8 cellular contexts compared by ENCODE assay signal in genomic region chr16:49484454-49484853, GRCh38.
DNase-seq lines count a peak whose midpoint lies in the region; ATAC-seq lines count a peak whose summit lies in the region.

No MANE protein-coding gene starts in this region.

- H3K27me3 Mint-ChIP-seq in activated naive CD8-positive, alpha-beta T cell: peaks cover 7% of the 10 kb centered on the region
- peaks cover 6 to 20% of the 10 kb centered on the region in 2 donors for H3K27me3 Mint-ChIP-seq in stimulated activated naive B cell treated with anti-CD40 and anti-IgM and Interleukin-4, amounts not matched to agents 10 μg/mL and 1 μg/mL and 100 μg/mL, for 72 hours
- H3K27me3 Mint-ChIP-seq in T-helper 2 cell treated with Interferon-gamma antibody and Interleukin-4, amounts not matched to agents 5 μg/mL and 100 μg/mL, for 36 hours (ENCODE audit: low read depth): peaks cover 25% of the 10 kb centered on the region
- H3K27me3 Mint-ChIP-seq in activated CD4-positive, alpha-beta T cell treated with anti-CD3 and anti-CD28 coated beads, Interleukin-2, amount 10 ng/mL, durations not matched to agents 7 days and 5 days: peaks cover 11% of the 10 kb centered on the region

- POLR2A ChIA-PET in activated CD4-positive, alpha-beta T cell treated with anti-CD3 and anti-CD28 coated beads, Interleukin-2, amount 10 ng/mL, durations not matched to agents 7 days and 5 days (lab: Charles Lee): no interaction called here

- peak; percentile 2 for DNase-seq in EH (ENCODE audit: low read depth)
- peak; percentile 98 for DNase-seq in iPS-NIHi7 (ENCODE audit: extremely low spot score)
- DNase-seq in stimulated activated naive B cell treated with anti-CD40 and anti-IgM and Interleukin-4, amounts not matched to agents 10 μg/mL and 1 μg/mL and 100 μg/mL, for 72 hours: no peak
- no peak for DNase-seq in T-helper 2 cell treated with Interferon-gamma antibody and Interleukin-4, amounts not matched to agents 5 μg/mL and 100 μg/mL, for 36 hours (ENCODE audit: low spot score)
- DNase-seq in activated CD4-positive, alpha-beta T cell treated with anti-CD3 and anti-CD28 coated beads, Interleukin-2, amount 10 ng/mL, durations not matched to agents 7 days and 5 days: no peak

- H3K4me3 Mint-ChIP-seq in activated naive CD8-positive, alpha-beta T cell: peak overlapping the region; percentile 30
- peak overlapping the region in 1 of 2 donors; percentile 11 for H3K4me3 Mint-ChIP-seq in stimulated activated naive B cell treated with anti-CD40 and anti-IgM and Interleukin-4, amounts not matched to agents 10 μg/mL and 1 μg/mL and 100 μg/mL, for 72 hours
- no peak overlapping the region for H3K4me3 Mint-ChIP-seq in T-helper 2 cell treated with Interferon-gamma antibody and Interleukin-4, amounts not matched to agents 5 μg/mL and 100 μg/mL, for 36 hours
- no peak overlapping the region for H3K4me3 Mint-ChIP-seq in activated CD4-positive, alpha-beta T cell treated with anti-CD3 and anti-CD28 coated beads, Interleukin-2, amount 10 ng/mL, durations not matched to agents 7 days and 5 days

- CTCF ChIA-PET in activated CD4-positive, alpha-beta T cell treated with anti-CD3 and anti-CD28 coated beads, Interleukin-2, amount 10 ng/mL, durations not matched to agents 7 days and 5 days (lab: Charles Lee): no interaction called here

- no peaks in the 10 kb centered on the region for H3K36me3 Mint-ChIP-seq in activated naive CD8-positive, alpha-beta T cell
- H3K36me3 Mint-ChIP-seq in stimulated activated naive B cell treated with anti-CD40 and anti-IgM and Interleukin-4, amounts not matched to agents 10 μg/mL and 1 μg/mL and 100 μg/mL, for 72 hours: no peaks in the 10 kb centered on the region
- no peaks in the 10 kb centered on the region for H3K36me3 Mint-ChIP-seq in T-helper 2 cell treated with Interferon-gamma antibody and Interleukin-4, amounts not matched to agents 5 μg/mL and 100 μg/mL, for 36 hours (ENCODE audit: low read depth)
- H3K36me3 Mint-ChIP-seq in activated CD4-positive, alpha-beta T cell treated with anti-CD3 and anti-CD28 coated beads, Interleukin-2, amount 10 ng/mL, durations not matched to agents 7 days and 5 days (ENCODE audit: low read depth): no peaks in the 10 kb centered on the region

- ATAC-seq in HG02678 (IDR thresholded peaks at IDR 0.05; ENCODE audit: unreplicated experiment) (peak; percentile 87), HG03460 (IDR thresholded peaks at IDR 0.05; ENCODE audit: unreplicated experiment) (no peak)
- ATAC-seq in stimulated activated naive B cell treated with anti-CD40 and anti-IgM and Interleukin-4, amounts not matched to agents 10 μg/mL and 1 μg/mL and 100 μg/mL, for 72 hours (replicated peaks): peak; percentile 89 to 94

- peaks cover 1% of the 10 kb centered on the region for H3K4me1 Mint-ChIP-seq in activated naive CD8-positive, alpha-beta T cell (ENCODE audit: low read depth)
- H3K4me1 Mint-ChIP-seq in stimulated activated naive B cell treated with anti-CD40 and anti-IgM and Interleukin-4, amounts not matched to agents 10 μg/mL and 1 μg/mL and 100 μg/mL, for 72 hours: peaks cover 0 to 4% of the 10 kb centered on the region in 2 donors
- no peaks in the 10 kb centered on the region for H3K4me1 Mint-ChIP-seq in T-helper 2 cell treated with Interferon-gamma antibody and Interleukin-4, amounts not matched to agents 5 μg/mL and 100 μg/mL, for 36 hours (ENCODE audit: low read depth)
- peaks cover 2% of the 10 kb centered on the region for H3K4me1 Mint-ChIP-seq in activated CD4-positive, alpha-beta T cell treated with anti-CD3 and anti-CD28 coated beads, Interleukin-2, amount 10 ng/mL, durations not matched to agents 7 days and 5 days

- no peaks in the 10 kb centered on the region for H3K9me3 Mint-ChIP-seq in activated naive CD8-positive, alpha-beta T cell (ENCODE audit: low read depth)
- no peaks in the 10 kb centered on the region for H3K9me3 Mint-ChIP-seq in stimulated activated naive B cell treated with anti-CD40 and anti-IgM and Interleukin-4, amounts not matched to agents 10 μg/mL and 1 μg/mL and 100 μg/mL, for 72 hours
- H3K9me3 Mint-ChIP-seq in T-helper 2 cell treated with Interferon-gamma antibody and Interleukin-4, amounts not matched to agents 5 μg/mL and 100 μg/mL, for 36 hours: no peaks in the 10 kb centered on the region
- no peaks in the 10 kb centered on the region for H3K9me3 Mint-ChIP-seq in activated CD4-positive, alpha-beta T cell treated with anti-CD3 and anti-CD28 coated beads, Interleukin-2, amount 10 ng/mL, durations not matched to agents 7 days and 5 days

- no peak overlapping the region for H3K27ac Mint-ChIP-seq in activated naive CD8-positive, alpha-beta T cell
- H3K27ac Mint-ChIP-seq in stimulated activated naive B cell treated with anti-CD40 and anti-IgM and Interleukin-4, amounts not matched to agents 10 μg/mL and 1 μg/mL and 100 μg/mL, for 72 hours: no peak overlapping the region
- H3K27ac Mint-ChIP-seq in T-helper 2 cell treated with Interferon-gamma antibody and Interleukin-4, amounts not matched to agents 5 μg/mL and 100 μg/mL, for 36 hours: no peak overlapping the region
- no peak overlapping the region for H3K27ac Mint-ChIP-seq in activated CD4-positive, alpha-beta T cell treated with anti-CD3 and anti-CD28 coated beads, Interleukin-2, amount 10 ng/mL, durations not matched to agents 7 days and 5 days

Comparison
In these comparisons a context has a peak if more than half of its experiments do, and no peak if none do; other contexts are left out.
1. DNase-seq: peak in EH (single experiment) and iPS-NIHi7 (single experiment); none in stimulated activated naive B cell treated with anti-CD40 and anti-IgM and Interleukin-4, amounts not matched to agents 10 μg/mL and 1 μg/mL and 100 μg/mL, for 72 hours (single experiment), T-helper 2 cell treated with Interferon-gamma antibody and Interleukin-4, amounts not matched to agents 5 μg/mL and 100 μg/mL, for 36 hours (single experiment) and activated CD4-positive, alpha-beta T cell treated with anti-CD3 and anti-CD28 coated beads, Interleukin-2, amount 10 ng/mL, durations not matched to agents 7 days and 5 days (single experiment).